ENCODE assay signal across 18 cellular contexts in the genomic region with DNA sequence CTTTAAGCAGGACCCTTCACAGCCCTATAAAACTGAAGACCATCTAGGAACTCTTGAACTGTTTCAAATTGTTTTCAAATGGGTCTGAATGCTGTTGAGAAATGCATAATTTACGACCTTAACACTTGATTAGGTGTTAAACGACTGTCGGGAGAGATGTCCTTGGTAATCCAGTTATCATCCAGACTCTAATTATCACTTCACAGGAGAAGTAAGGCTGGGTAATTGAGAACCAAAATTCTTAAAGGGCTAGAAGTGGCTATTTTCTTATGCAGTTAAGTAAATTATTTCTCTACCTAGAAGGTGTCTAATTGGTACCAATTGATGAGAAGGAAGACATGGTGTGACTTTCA.
DNase-seq lines count a peak whose midpoint lies in the region; ATAC-seq and TF ChIP-seq lines count a peak whose summit lies in the region.
"Had no signal": no experiment of that assay in that cellular context is flagged by ENCODE, and none has a peak within 500 bp of the region (broad histone marks: within the 10 kb centered on the region; RNA-seq: fewer than 3 reads in every experiment).

No MANE protein-coding gene starts in this region.

- ATAC-seq in DND-41 (ENCODE audit: insufficient read depth, low read depth) (no peak; the same call in 2 of the 3 replicates), HG03280 (IDR thresholded peaks at IDR 0.05; ENCODE audit: unreplicated experiment) (no peak)
- ATAC-seq in activated CD4-positive, CD25-positive, alpha-beta regulatory T cell treated with anti-CD3 and anti-CD28 coated beads, Interleukin-2, amount 50 U/mL, for 24 hours = no peak
- ATAC-seq: CD8-positive, alpha-beta T cell; GM12878; HCT116 had no signal

- H3K9me3 ChIP-seq in DND-41 (ENCODE audit: insufficient read depth, low read length, severe bottlenecking) (no peaks in the 10 kb centered on the region), WERI-Rb-1 (ENCODE audit: severe bottlenecking) (no peaks in the 10 kb centered on the region)

- DNase-seq in DND-41 (no peak), NCI-H524 (lab: John Stamatoyannopoulos, UW) (peak; percentile 72 to 82), WERI-Rb-1 (no peak), NCI-H526 treated with DMSO at 0.1 percent for 48 hours (lab: John Stamatoyannopoulos, UW) (no peak), CD1c-positive myeloid dendritic cell (ENCODE audit: extremely low spot score) (no peak)
- DNase-seq: Calu3; CD8-positive, alpha-beta T cell; DMS79 treated with DMSO at 0.1 percent for 48 hours; EL; GOT3; H7; HFFc6; IMR-90 had no signal

- TF ChIP-seq CTCF in DND-41 (IDR thresholded peaks at IDR 0.05; ENCODE audit: borderline replicate concordance, extremely low read depth, low read length, poor library complexity, severe bottlenecking) = no peak
- no peak for TF ChIP-seq CTCF in WERI-Rb-1 (IDR thresholded peaks at IDR 0.05; ENCODE audit: low read depth, low read length)

- peak overlapping the region; percentile 54 for H3K4me2 ChIP-seq in DND-41 (ENCODE audit: insufficient read depth, low read length)

- H3K27me3 ChIP-seq in DND-41 (ENCODE audit: insufficient read depth, low read length, poor library complexity) (no peaks in the 10 kb centered on the region), WERI-Rb-1 (ENCODE audit: insufficient read depth, low read depth, severe bottlenecking) (no peaks in the 10 kb centered on the region)

- H3K4me1 ChIP-seq in DND-41 (ENCODE audit: insufficient read depth, low read length) = peaks cover 46% of the 10 kb centered on the region

- peak overlapping the region; percentile 95 for H3K27ac ChIP-seq in DND-41 (ENCODE audit: low read length)
- peak overlapping the region; percentile 16 for H3K27ac ChIP-seq in WERI-Rb-1
- H3K27ac ChIP-seq: C4-2B had no signal

- H3K4me3 ChIP-seq in DND-41 (ENCODE audit: low read depth in 1 of 2, low read length in 2 of 2) = peak overlapping the region in 1 of 2 experiments; percentile 7; a peak in 1 of 4 replicates
- no peak overlapping the region for H3K4me3 ChIP-seq in WERI-Rb-1 (ENCODE audit: low read depth, low read length)
- H3K4me3 ChIP-seq: GM12878 had no signal

- H3K36me3 ChIP-seq in DND-41 (ENCODE audit: insufficient read depth, low read length) (no peaks in the 10 kb centered on the region), WERI-Rb-1 (no peaks in the 10 kb centered on the region)

- H4K20me1 ChIP-seq in DND-41 (ENCODE audit: insufficient read depth, low read length) = no peaks in the 10 kb centered on the region

- no peaks in the 10 kb centered on the region for H3K79me2 ChIP-seq in DND-41 (ENCODE audit: insufficient read depth, low read length)

- peak overlapping the region; percentile 51 for H3K9ac ChIP-seq in DND-41 (ENCODE audit: low read depth, low read length)

- H2AFZ ChIP-seq in DND-41 (ENCODE audit: low read depth, low read length) = peak overlapping the region; percentile 42

Comparison
In these comparisons a context has a peak if more than half of its experiments do, and no peak if none do; other contexts are left out.
1. DNase-seq: peak in NCI-H524 (2 of 2); none in DND-41 (single experiment), WERI-Rb-1 (single experiment), NCI-H526 treated with DMSO at 0.1 percent for 48 hours (single experiment) and CD1c-positive myeloid dendritic cell (single experiment).